In genomic region chr2:52312488-52312887, GRCh38 we compare ENCODE assay signal across 23 cellular contexts.
"Had no signal": no experiment of that assay in that cellular context is flagged by ENCODE, and none has a peak within 500 bp of the region (broad histone marks: within the 10 kb centered on the region; RNA-seq: fewer than 3 reads in every experiment).

No MANE protein-coding gene starts in this region.

- H3K4me1 ChIP-seq: esophagus muscularis mucosa, gastroesophageal sphincter, stomach, transverse colon had no signal

- H3K27ac ChIP-seq: dorsolateral prefrontal cortex, epithelial cell of prostate, esophagus muscularis mucosa, gastroesophageal sphincter, neutrophil, stomach, thoracic aorta, transverse colon had no signal

- H3K9me3 Mint-ChIP-seq: nephron progenitor cell had no signal

- H3K4me3 ChIP-seq: dorsolateral prefrontal cortex, esophagus muscularis mucosa, gastroesophageal sphincter, lung, stomach, thoracic aorta, transverse colon had no signal

- H3K27ac Mint-ChIP-seq: immature natural killer cell; naive thymus-derived CD4-positive, alpha-beta T cell had no signal

- H3K4me3 Mint-ChIP-seq: immature natural killer cell; naive thymus-derived CD4-positive, alpha-beta T cell; nephron progenitor cell had no signal

- DNase-seq: cortex of kidney; dorsolateral prefrontal cortex; effector CD8-positive, alpha-beta T cell; glutamatergic neuron; immature natural killer cell; kidney; left cardiac atrium; left ventricle myocardium superior; naive thymus-derived CD4-positive, alpha-beta T cell; nephron progenitor cell; right cardiac atrium; small intestine; stimulated activated CD4-positive, alpha-beta T cell treated with anti-CD3 and anti-CD28 coated beads, Interleukin-12 subunit alpha, Interleukin-12 subunit beta, amount 100 ng/mL, for 4 hours; stimulated activated naive CD4-positive, alpha-beta T cell; stomach; substantia nigra; transverse colon had no signal

- H3K36me3 Mint-ChIP-seq: immature natural killer cell; naive thymus-derived CD4-positive, alpha-beta T cell had no signal

- H3K27me3 ChIP-seq: esophagus muscularis mucosa, gastroesophageal sphincter, neutrophil, stomach, transverse colon had no signal

- H3K36me3 ChIP-seq: esophagus muscularis mucosa, gastroesophageal sphincter, neutrophil, stomach, thoracic aorta, transverse colon had no signal

- H3K27me3 Mint-ChIP-seq: naive thymus-derived CD4-positive, alpha-beta T cell had no signal

- ATAC-seq: gastroesophageal sphincter; left cardiac atrium; left ventricle myocardium superior; naive thymus-derived CD4-positive, alpha-beta T cell; right cardiac atrium had no signal

- H3K9me3 ChIP-seq: esophagus muscularis mucosa, gastroesophageal sphincter, neutrophil, stomach, thoracic aorta, transverse colon had no signal

- H3K4me1 Mint-ChIP-seq: immature natural killer cell; naive thymus-derived CD4-positive, alpha-beta T cell had no signal
